ENCODE assay signal across 19 cellular contexts in genomic region chr10:29955308-29955935, GRCh38.
DNase-seq lines count a peak whose midpoint lies in the region; ATAC-seq and TF ChIP-seq lines count a peak whose summit lies in the region.
"Had no signal": no experiment of that assay in that cellular context is flagged by ENCODE, and none has a peak within 500 bp of the region (broad histone marks: within the 10 kb centered on the region; RNA-seq: fewer than 3 reads in every experiment).

No MANE protein-coding gene starts in this region.

- 0 out of 2 replicates have a peak overlapping the region, but pooled peaks have one; percentile 37 for H2BK20ac ChIP-seq in IMR-90 (ENCODE audit: low read depth, low read length)

- no peak for TF ChIP-seq RAD21 in IMR-90 (IDR thresholded peaks at IDR 0.05; ENCODE audit: low read length)

- no CpG with 5 or more reads among the region's 5 CpGs for WGBS in IMR-90 (ENCODE audit: extremely low coverage in 2 of 2, insufficient read length in 1 of 2), 2 experiments
- 84 to 89% (median 85%) methylated on average over 5 of the region's 5 CpGs for WGBS in heart left ventricle, 4 donors

- peak overlapping the region; percentile 40; the same call in 1 of the 2 replicates for H3K18ac ChIP-seq in IMR-90 (ENCODE audit: low read depth, low read length)

- H3K4ac ChIP-seq in IMR-90 (ENCODE audit: low read depth, low read length) = peak overlapping the region; percentile 64

- H3K56ac ChIP-seq in IMR-90 (ENCODE audit: extremely low read depth, insufficient read depth, low read length) = no peak overlapping the region

- DNase-seq in AG09309 (ENCODE audit: low read depth) = peak; percentile 16
- peak; percentile 51 for DNase-seq in IMR-90
- DNase-seq in cardiac fibroblast (ENCODE audit: low read depth in 2 of 2) = peak; percentile 33 to 76
- peak; percentile 68 for DNase-seq in kidney tubule cell (ENCODE audit: low spot score)
- DNase-seq in heart left ventricle = no peak
- DNase-seq in COR-L47 (lab: John Stamatoyannopoulos, UW) = no peak
- DNase-seq in CD1c-positive myeloid dendritic cell (ENCODE audit: extremely low spot score) = no peak
- DNase-seq: activated B cell treated with CpG ODN at 0.5 μM for 24 hours, HCEC 1CT, KBM-7, left ventricle myocardium inferior, NCI-H1436 treated with DMSO at 0.1 percent for 48 hours, nephron progenitor cell, OCI-M1, sigmoid colon, SW 1271 had no signal

- H4K8ac ChIP-seq in IMR-90 (ENCODE audit: low read depth in 2 of 2, low read length in 2 of 2) = no peak overlapping the region

- POLR2A ChIA-PET in IMR-90 (lab: Charles Lee; ENCODE audit: unreplicated experiment) = no interaction called here

- CTCF ChIA-PET in IMR-90 (lab: Yijun Ruan, JAX) = no interaction called here

- intact Hi-C loops in IMR-90 (cut with micrococcal nuclease) (no loop called here), heart left ventricle (cut with DNase I) (no loop called here)

- H3K9ac ChIP-seq in IMR-90 (ENCODE audit: low read depth, low read length) = no peak overlapping the region

- dilution Hi-C loops in IMR-90 (cut with HindIII; ENCODE audit: low sequenced_read_pairs, unreplicated experiment) = no loop called here

- H2BK120ac ChIP-seq in IMR-90 (ENCODE audit: low read depth, low read length) = peak overlapping the region; percentile 23; the same call in 1 of the 2 replicates

- no peak overlapping the region for H4K91ac ChIP-seq in IMR-90 (ENCODE audit: insufficient read depth, low read depth, low read length)

- H3K9me1 ChIP-seq in IMR-90 (ENCODE audit: insufficient read depth, low read length) = peaks cover 9% of the 10 kb centered on the region

- no peaks in the 10 kb centered on the region for H3K79me1 ChIP-seq in IMR-90 (ENCODE audit: low read depth in 1 of 2, low read length in 2 of 2)

- H4K20me1 ChIP-seq in IMR-90 (ENCODE audit: insufficient read depth, low read length) = no peaks in the 10 kb centered on the region

- no peak overlapping the region for H4K5ac ChIP-seq in IMR-90 (ENCODE audit: low read depth, low read length)

- no peak for TF ChIP-seq POLR2A in IMR-90 (IDR thresholded peaks at IDR 0.05; ENCODE audit: low read depth, low read length)
- TF ChIP-seq POLR2A in heart left ventricle (IDR thresholded peaks at IDR 0.05) = no peak

- 0 out of 3 replicates have a peak overlapping the region, but pooled peaks have one; percentile 44 for H2BK15ac ChIP-seq in IMR-90 (ENCODE audit: low read depth, low read length)

- peak overlapping the region; percentile 45; the same call in 1 of the 2 replicates for H2AK5ac ChIP-seq in IMR-90 (ENCODE audit: low read depth, low read length)

- H3K4me2 ChIP-seq in IMR-90 (ENCODE audit: low read depth, low read length) = no peak overlapping the region

- H3K27me3 ChIP-seq in IMR-90 (ENCODE audit: control insufficient read depth, insufficient read depth, low read length) = peaks cover 2% of the 10 kb centered on the region; the same call in 1 of the 2 replicates
- no peaks in the 10 kb centered on the region for H3K27me3 ChIP-seq in heart left ventricle
- H3K27me3 ChIP-seq: cardiac muscle cell, sigmoid colon had no signal

- TF ChIP-seq CTCF in AG09309 (IDR thresholded peaks at IDR 0.05; ENCODE audit: control insufficient read depth, insufficient read depth, low read depth, low read length, missing control alignments) = no peak
- TF ChIP-seq CTCF in IMR-90 (conservative IDR thresholded peaks at IDR 0.05; ENCODE audit: low read depth, low read length) = no peak
- TF ChIP-seq CTCF in cardiac fibroblast (IDR thresholded peaks at IDR 0.05; ENCODE audit: low read depth, low read length) = peak; percentile 34
- no peak for TF ChIP-seq CTCF in heart left ventricle (IDR thresholded peaks at IDR 0.05)

- H3K14ac ChIP-seq in IMR-90 (replicated peaks; ENCODE audit: low read depth, low read length) = peak overlapping the region; percentile 1; the same call in 1 of the 2 replicates

- no peak for ATAC-seq in IMR-90 (ENCODE audit: low read depth)
- no peak for ATAC-seq in heart left ventricle
- ATAC-seq in GM18520 (IDR thresholded peaks at IDR 0.05; ENCODE audit: unreplicated experiment) = no peak
- ATAC-seq: stimulated activated effector memory CD8-positive, alpha-beta T cell treated with anti-CD3 and anti-CD28 coated beads, Interleukin-12 subunit alpha, Interleukin-12 subunit beta, amount 100 ng/mL, for 72 hours had no signal

- H2AFZ ChIP-seq in IMR-90 (replicated peaks; ENCODE audit: low read length, poor library complexity) = peak overlapping the region; percentile 43

- H3K27ac ChIP-seq in IMR-90 (ENCODE audit: insufficient read depth, low read length) (no peak overlapping the region), heart left ventricle (no peak overlapping the region)
- H3K27ac ChIP-seq: cardiac muscle cell, left ventricle myocardium inferior had no signal

- in situ Hi-C loops in IMR-90 (cut with MboI; ENCODE audit: low sequenced_read_pairs) = no loop called here

- no peak overlapping the region for H3K4me3 ChIP-seq in AG09309 (ENCODE audit: control insufficient read depth, low read depth, low read length)
- H3K4me3 ChIP-seq in IMR-90 (ENCODE audit: insufficient read depth, low read depth, low read length) = no peak overlapping the region
- H3K4me3 ChIP-seq in cardiac fibroblast (replicated peaks in 1 of 2; ENCODE audit: low read depth in 2 of 2, low read length in 2 of 2) = no peak overlapping the region
- H3K4me3 ChIP-seq in heart left ventricle = no peak overlapping the region
- H3K4me3 ChIP-seq: cardiac muscle cell, left ventricle myocardium inferior, sigmoid colon had no signal

- H2AK9ac ChIP-seq in IMR-90 (replicated peaks; ENCODE audit: low read depth, low read length, poor library complexity) = peak overlapping the region; percentile 32

- BruUV-seq in IMR-90 (replicated peaks; lab: Mats Ljungman, UMichigan) = no TSS peak

- H3K36me3 ChIP-seq in IMR-90 (ENCODE audit: control insufficient read depth, insufficient read depth, low read length) (no peaks in the 10 kb centered on the region), heart left ventricle (no peaks in the 10 kb centered on the region)
- H3K36me3 ChIP-seq: cardiac muscle cell, left ventricle myocardium inferior, sigmoid colon had no signal

- no peak overlapping the region for H3K23ac ChIP-seq in IMR-90 (ENCODE audit: low read depth, low read length)

- H3K9me3 ChIP-seq in IMR-90 (ENCODE audit: control insufficient read depth, insufficient read depth, low read length) = no peaks in the 10 kb centered on the region; the same call in 1 of the 2 replicates
- peaks cover 0 to 5% (median 0%) of the 10 kb centered on the region in 12 donors for H3K9me3 ChIP-seq in heart left ventricle
- H3K9me3 ChIP-seq: left ventricle myocardium inferior, sigmoid colon had no signal

- no peak overlapping the region for H2BK5ac ChIP-seq in IMR-90 (ENCODE audit: low read depth, low read length, poor library complexity, severe bottlenecking)

- H3K4me1 ChIP-seq in IMR-90 (ENCODE audit: control insufficient read depth, insufficient read depth, low read length) (peaks cover 21% of the 10 kb centered on the region), heart left ventricle (peaks cover 0 to 7% (median 3%) of the 10 kb centered on the region in 12 donors)
- H3K4me1 ChIP-seq: sigmoid colon had no signal

TF ChIP-seq in IMR-90, 13 proteins besides CTCF, POLR2A, EP300 and RAD21:
- no peak for TF ChIP-seq USF2 (IDR thresholded peaks at IDR 0.05; ENCODE audit: low read depth, low read length)

Comparison
In these comparisons a context has a peak if more than half of its experiments do, and no peak if none do; other contexts are left out.
1. DNase-seq: peak in AG09309 (single experiment), IMR-90 (single experiment), cardiac fibroblast (2 of 2) and kidney tubule cell (single experiment); none in heart left ventricle (0 of 5), COR-L47 (single experiment) and CD1c-positive myeloid dendritic cell (single experiment).